Comparison of ENCODE assay signal across 8 cellular contexts in genomic region chr1:75724472-75725022, GRCh38. TPM values are rescaled to one million over a fixed set of nuclear protein-coding genes. Genes with fewer than 3 reads are reported as not detected.
A peak's percentile ranks its signal among the peaks of the same experiment; 100 is the strongest.
DNase-seq lines count a peak whose midpoint lies in the region; ATAC-seq and TF ChIP-seq lines count a peak whose summit lies in the region.

ACADM (plus strand) TSS chr1:75724709; CDS start chr1:75724788, 79 bp downstream.

- H3K4me1 ChIP-seq in MM.1S (ENCODE audit: low read length), result no peaks in the 10 kb centered on the region
- H3K4me1 ChIP-seq in SK-N-SH (ENCODE audit: control insufficient read depth in 1 of 2, insufficient read depth in 2 of 2, low read depth in 1 of 2, low read length in 1 of 2), result peaks cover 0 to 8% of the 10 kb centered on the region in 2 experiments; a peak in 3 of 4 replicates

- peak within 1 kb of the TSS; percentile 89 for H3K9ac ChIP-seq in MM.1S (ENCODE audit: low read length)
- peak within 1 kb of the TSS; percentile 83 for H3K9ac ChIP-seq in SK-N-SH

- CTCF ChIA-PET in SK-N-SH (lab: Yijun Ruan, JAX), result no interaction called here

- POLR2A ChIA-PET in SK-N-SH (lab: Yijun Ruan, JAX), result interaction anchor here (0.9 to 1.3 kb wide), 2 partner anchors 61 kb away, joined by 3 to 7 read pairs; partner anchors contain the start of gene RABGGTB

- no peaks in the 10 kb centered on the region for H3K9me2 ChIP-seq in MM.1S (replicated peaks; ENCODE audit: insufficient read depth, low read length)
- H3K9me2 ChIP-seq in SK-N-SH, result no peaks in the 10 kb centered on the region

- no peaks in the 10 kb centered on the region for H3K36me3 ChIP-seq in MM.1S (replicated peaks; ENCODE audit: insufficient read depth, low read length)
- H3K36me3 ChIP-seq in SK-N-SH (replicated peaks in 1 of 2; ENCODE audit: control insufficient read depth in 1 of 2, insufficient read depth in 2 of 2, low read length in 1 of 2), result peaks cover 0 to 9% of the 10 kb centered on the region in 2 experiments

- H3K9me3 ChIP-seq in MM.1S (replicated peaks; ENCODE audit: insufficient read depth, low read length), result no peaks in the 10 kb centered on the region; the same call in 1 of the 2 replicates
- H3K9me3 ChIP-seq in SK-N-SH, result no peaks in the 10 kb centered on the region

- H3K27ac ChIP-seq in MM.1S (ENCODE audit: low read length) (peak within 1 kb of the TSS; percentile 71; the same call in 1 of the 2 replicates), SK-N-SH (ENCODE audit: low read depth in 2 of 2, low read length in 1 of 2) (peak within 1 kb of the TSS; percentile 81 to 97), temporal lobe (ENCODE audit: low read depth, low read length) (peak within 1 kb of the TSS; percentile 81)

- peak within 1 kb of the TSS; percentile 65 for H3K4me2 ChIP-seq in MM.1S (ENCODE audit: low read depth, low read length)
- H3K4me2 ChIP-seq in SK-N-SH, result peak within 1 kb of the TSS; percentile 80

- H3K4me3 ChIP-seq in MM.1S (ENCODE audit: low read length), result peak within 1 kb of the TSS; percentile 96
- H3K4me3 ChIP-seq in SK-N-SH (ENCODE audit: low read depth in 2 of 2, low read length in 1 of 2), result peak within 1 kb of the TSS; percentile 94 to 96

- TF ChIP-seq CTCF in MM.1S (IDR thresholded peaks at IDR 0.05; ENCODE audit: low read length) (no peak), SK-N-SH (IDR thresholded peaks at IDR 0.05) (no peak), omental fat pad (IDR thresholded peaks at IDR 0.05) (no peak)

- H3K27me3 ChIP-seq in MM.1S (replicated peaks; ENCODE audit: insufficient read depth, low read length) (no peaks in the 10 kb centered on the region), SK-N-SH (ENCODE audit: insufficient read depth) (no peaks in the 10 kb centered on the region)

- no peak for TF ChIP-seq RAD21 in SK-N-SH (IDR thresholded peaks at IDR 0.05; ENCODE audit: low read length)

- ATAC-seq in omental fat pad (ENCODE audit: low FRiP score), result peak; percentile 99

- H2AFZ ChIP-seq in MM.1S (ENCODE audit: low read length) (peak within 1 kb of the TSS; percentile 53), SK-N-SH (ENCODE audit: low read depth) (peak within 1 kb of the TSS; percentile 85)

- H3F3A ChIP-seq in MM.1S (ENCODE audit: insufficient read depth, low read length) (peaks cover 17% of the 10 kb centered on the region), SK-N-SH (replicated peaks; ENCODE audit: insufficient read depth) (peaks cover 2% of the 10 kb centered on the region)

- no peak for TF ChIP-seq EP300 in SK-N-SH (IDR thresholded peaks at IDR 0.05; ENCODE audit: borderline replicate concordance in 1 of 2, low read depth in 1 of 2, low read length in 1 of 2)

- H4K20me1 ChIP-seq in MM.1S (ENCODE audit: insufficient read depth, low read length), result no peaks in the 10 kb centered on the region
- H4K20me1 ChIP-seq in SK-N-SH (ENCODE audit: insufficient read depth), result no peaks in the 10 kb centered on the region; the same call in 1 of the 2 replicates

- 1% methylated on average over 27 of the region's 48 CpGs for WGBS in SK-N-SH (ENCODE audit: low lambda C conversion rate)

- DNase-seq in GM04503 (ENCODE audit: low read depth) (peak; percentile 57), HCEC 1CT (peak; percentile 88), MM.1S (peak; percentile 92), SK-N-SH (peak; percentile 95), germinal center (ENCODE audit: low spot score) (peak; percentile 88), omental fat pad (ENCODE audit: low spot score) (peak; percentile 44)
- DNase-seq in activated naive CD4-positive, alpha-beta T cell treated with anti-CD3 and anti-CD28 coated beads, Interleukin-2, amount 50 U/mL, for 16 hours, result peak; percentile 88

- H3K79me2 ChIP-seq in MM.1S (ENCODE audit: low read length) (peaks cover 41% of the 10 kb centered on the region), SK-N-SH (ENCODE audit: insufficient read depth) (peaks cover 50% of the 10 kb centered on the region)

TF ChIP-seq in SK-N-SH, 30 proteins besides CTCF, POLR2A, EP300 and RAD21:
- TF ChIP-seq SMC3 (IDR thresholded peaks at IDR 0.05; ENCODE audit: low read depth, low read length), result 0 out of 2 replicates have a peak, but pooled peaks have one; percentile 16
- peak; percentile 75 for TF ChIP-seq YY1 (IDR thresholded peaks at IDR 0.05; ENCODE audit: low read depth)
- TF ChIP-seq TCF12 (IDR thresholded peaks at IDR 0.05), result no peak; the same call in 1 of the 2 replicates
- TF ChIP-seq SIN3A (IDR thresholded peaks at IDR 0.05; ENCODE audit: borderline replicate concordance, low read depth, low read length), result peak; percentile 62; the same call in 1 of the 2 replicates
- TF ChIP-seq GABPA (IDR thresholded peaks at IDR 0.05; ENCODE audit: low read depth), result peak; percentile 23
- peak; percentile 84 for TF ChIP-seq POLR2AphosphoS5 (IDR thresholded peaks at IDR 0.05; ENCODE audit: low read depth, low read length)
- 0 out of 2 replicates have a peak, but pooled peaks have one; percentile 3 for TF ChIP-seq MAX (IDR thresholded peaks at IDR 0.05; ENCODE audit: low read depth)
- peak; percentile 32; the same call in 1 of the 2 replicates for TF ChIP-seq NFIC (IDR thresholded peaks at IDR 0.05; ENCODE audit: borderline replicate concordance)
- TF ChIP-seq MXI1 (IDR thresholded peaks at IDR 0.05; ENCODE audit: low read depth, low read length), result peak; percentile 73; the same call in 1 of the 2 replicates
- no peak for TF ChIP-seq IRF3 (IDR thresholded peaks at IDR 0.05; ENCODE audit: low read depth, low read length)
- TF ChIP-seq TAF1 (IDR thresholded peaks at IDR 0.05; ENCODE audit: borderline replicate concordance, low read depth, low read length), result peak; percentile 86
- TF ChIP-seq RXRA (IDR thresholded peaks at IDR 0.05; ENCODE audit: borderline replicate concordance, low read depth), result 0 out of 2 replicates have a peak, but pooled peaks have one; percentile 27
- TF ChIP-seq ELF1 (IDR thresholded peaks at IDR 0.05), result 0 out of 2 replicates have a peak, but pooled peaks have one; percentile 40
- peak; percentile 77 for TF ChIP-seq NRF1 (IDR thresholded peaks at IDR 0.05; ENCODE audit: low read depth, low read length)
- TF ChIP-seq CHD2 (IDR thresholded peaks at IDR 0.05; ENCODE audit: low read length, partially characterized antibody), result no peak
- TF ChIP-seq ZBTB33 (IDR thresholded peaks at IDR 0.05; ENCODE audit: borderline replicate concordance, low read depth), result no peak
- peak; percentile 33; the same call in 1 of the 2 replicates for TF ChIP-seq PBX3 (IDR thresholded peaks at IDR 0.05)
- TF ChIP-seq FOXJ3 (CRISPR knock-in tag; IDR thresholded peaks at IDR 0.05), result no peak
- no peak for TF ChIP-seq TEAD4 (IDR thresholded peaks at IDR 0.05; ENCODE audit: borderline replicate concordance, insufficient read depth)

RNA-seq across cellular contexts. Expression of gene ACADM, which starts in this region (rescaled TPM):
- polyA plus RNA-seq in SK-N-SH (2012; rRNA removed), result 18.6 and 25.9 TPM in 2 replicates
- polyA plus RNA-seq in SK-N-SH (2012; cell fraction: cytosol; rRNA removed), result 29.3 and 45.8 TPM in 2 replicates
- polyA plus RNA-seq in SK-N-SH (2012; cell fraction: nucleus; rRNA removed), result 10.8 and 23.0 TPM in 2 replicates
- total RNA-seq in omental fat pad (10 to 100 TPM; 37.0 to 59.4 (median 43.9) TPM), temporal lobe (54.8 TPM)

Comparison
In these comparisons a context has a peak if more than half of its experiments do, and no peak if none do; other contexts are left out.
1. Peak in every context shown above with its lines: DNase-seq, ATAC-seq, H3K4me3 ChIP-seq and H3K27ac ChIP-seq.
2. DNase-seq: peak in every context shown above with its lines; median percentile 95 in SK-N-SH; 92 in MM.1S; 88 in HCEC 1CT; 88 in activated naive CD4-positive, alpha-beta T cell treated with anti-CD3 and anti-CD28 coated beads, Interleukin-2, amount 50 U/mL, for 16 hours; 88 in germinal center; 57 in GM04503; 44 in omental fat pad.